16 cellular contexts compared by ENCODE assay signal in genomic region chr10:98344589-98345038, GRCh38.
DNase-seq lines count a peak whose midpoint lies in the region; ATAC-seq, FAIRE-seq and TF ChIP-seq lines count a peak whose summit lies in the region.
"Had no signal": no experiment of that assay in that cellular context is flagged by ENCODE, and none has a peak within 500 bp of the region (broad histone marks: within the 10 kb centered on the region; RNA-seq: fewer than 3 reads in every experiment).

No MANE protein-coding gene starts in this region.

- no peak for FAIRE-seq in GM19239 (lab: Jason Lieb, UNC)
- FAIRE-seq: A204.1 had no signal

- H4K12ac ChIP-seq in trophoblast cell (ENCODE audit: low read depth, low read length), result no peak overlapping the region

- no peak for TF ChIP-seq POLR2A in uterus (IDR thresholded peaks at IDR 0.05)

- 35 to 40% methylated on average over 6 of the region's 6 CpGs for WGBS in lung, 2 donors
- no CpG with 5 or more reads among the region's 6 CpGs for WGBS in trophoblast cell (ENCODE audit: extremely low coverage, insufficient coverage, insufficient read length)

- no peak overlapping the region for H3K18ac ChIP-seq in trophoblast cell (ENCODE audit: low read length)

- H3K4me2 ChIP-seq in trophoblast cell (ENCODE audit: low read length), result no peak overlapping the region

- no peak overlapping the region for H3K27ac Mint-ChIP-seq in stimulated activated naive B cell treated with anti-CD40 and anti-IgM and Interleukin-4, amounts not matched to agents 10 μg/mL and 1 μg/mL and 100 μg/mL, for 72 hours
- H3K27ac Mint-ChIP-seq: activated naive CD8-positive, alpha-beta T cell; type B pancreatic cell had no signal

- H3K4me3 ChIP-seq in lung (no peak overlapping the region), uterus (no peak overlapping the region), trophoblast cell (ENCODE audit: low read depth, low read length) (no peak overlapping the region)
- H3K4me3 ChIP-seq: esophagus squamous epithelium had no signal

- H3K27me3 Mint-ChIP-seq in stimulated activated naive B cell treated with anti-CD40 and anti-IgM and Interleukin-4, amounts not matched to agents 10 μg/mL and 1 μg/mL and 100 μg/mL, for 72 hours, result peaks cover 0 to 6% of the 10 kb centered on the region in 2 donors

- H3K9ac ChIP-seq in trophoblast cell (ENCODE audit: low read length), result no peak overlapping the region

- no peak overlapping the region for H3K4ac ChIP-seq in trophoblast cell (ENCODE audit: low read depth, low read length)

- H2BK5ac ChIP-seq in trophoblast cell (ENCODE audit: low read depth, low read length, poor library complexity), result no peak overlapping the region

- H4K91ac ChIP-seq in trophoblast cell (ENCODE audit: low read depth, low read length), result no peak overlapping the region

- no peak overlapping the region for H2BK12ac ChIP-seq in trophoblast cell (ENCODE audit: low read length)

- no peak overlapping the region for H2BK120ac ChIP-seq in trophoblast cell (ENCODE audit: insufficient read depth, low read length, poor library complexity)

- H4K8ac ChIP-seq in trophoblast cell (ENCODE audit: low read depth, low read length), result no peak overlapping the region

- TF ChIP-seq CTCF in lung (IDR thresholded peaks at IDR 0.05; ENCODE audit: control extremely low read depth, extremely low read depth), result no peak
- TF ChIP-seq CTCF in uterus (IDR thresholded peaks at IDR 0.05), result no peak

- H3K4me3 Mint-ChIP-seq in stimulated activated naive B cell treated with anti-CD40 and anti-IgM and Interleukin-4, amounts not matched to agents 10 μg/mL and 1 μg/mL and 100 μg/mL, for 72 hours, result no peak overlapping the region
- H3K4me3 Mint-ChIP-seq: activated naive CD8-positive, alpha-beta T cell; type B pancreatic cell had no signal

- peaks cover 0 to 9% of the 10 kb centered on the region in 2 donors for H3K9me3 ChIP-seq in lung (ENCODE audit: control insufficient read depth in 2 of 2, insufficient read depth in 1 of 2, low read length in 1 of 2)
- no peaks in the 10 kb centered on the region for H3K9me3 ChIP-seq in uterus
- peaks cover 10% of the 10 kb centered on the region for H3K9me3 ChIP-seq in trophoblast cell (ENCODE audit: insufficient read depth, low read depth, low read length)

- H3K36me3 ChIP-seq in lung (ENCODE audit: control insufficient read depth in 2 of 2, insufficient read depth in 2 of 2, low read length in 2 of 2) (no peaks in the 10 kb centered on the region), uterus (no peaks in the 10 kb centered on the region), trophoblast cell (ENCODE audit: control insufficient read depth in 1 of 2, insufficient read depth in 2 of 2, low read length in 2 of 2) (no peaks in the 10 kb centered on the region)
- H3K36me3 ChIP-seq: esophagus squamous epithelium had no signal

- peaks cover 9 to 12% of the 10 kb centered on the region in 2 donors for H3K9me3 Mint-ChIP-seq in stimulated activated naive B cell treated with anti-CD40 and anti-IgM and Interleukin-4, amounts not matched to agents 10 μg/mL and 1 μg/mL and 100 μg/mL, for 72 hours

- peaks cover 4 to 8% of the 10 kb centered on the region in 2 donors for H3K36me3 Mint-ChIP-seq in stimulated activated naive B cell treated with anti-CD40 and anti-IgM and Interleukin-4, amounts not matched to agents 10 μg/mL and 1 μg/mL and 100 μg/mL, for 72 hours
- H3K36me3 Mint-ChIP-seq: activated naive CD8-positive, alpha-beta T cell had no signal

- intact Hi-C loops in uterus (cut with DNase I; ENCODE audit: low total_unique reads), result no loop called here

- DNase-seq in SKM-1 treated with dmso at 0.1 percent for 144 hours (lab: John Stamatoyannopoulos, UW; ENCODE audit: unreplicated experiment), result peak; percentile 55
- DNase-seq in SKM-1 (lab: John Stamatoyannopoulos, UW; ENCODE audit: unreplicated experiment), result no peak
- peak; percentile 79 for DNase-seq in dermis blood vessel endothelial cell
- DNase-seq in lung (ENCODE audit: low spot score), result peak; percentile 76
- DNase-seq in uterus, result peak; percentile 85 to 88
- no peak for DNase-seq in GM19239 (ENCODE audit: insufficient read length, low spot score)
- DNase-seq in stimulated activated naive B cell treated with anti-CD40 and anti-IgM and Interleukin-4, amounts not matched to agents 10 μg/mL and 1 μg/mL and 100 μg/mL, for 72 hours, result no peak
- DNase-seq in trophoblast cell, result no peak
- DNase-seq: esophagus squamous epithelium; midbrain; NCI-H1048; stimulated activated CD4-positive, alpha-beta T cell treated with anti-CD3 and anti-CD28 coated beads, Interleukin-2, amount 100 ng/mL, for 24 hours had no signal

- no peak for ATAC-seq in lung (ENCODE audit: insufficient read depth, low FRiP score)
- ATAC-seq in stimulated activated naive B cell treated with anti-CD40 and anti-IgM and Interleukin-4, amounts not matched to agents 10 μg/mL and 1 μg/mL and 100 μg/mL, for 72 hours (replicated peaks), result no peak
- ATAC-seq: Panc1 had no signal

- H3K27ac ChIP-seq in lung (ENCODE audit: low read depth in 1 of 2, low read length in 1 of 2), result no peak overlapping the region
- H3K27ac ChIP-seq in uterus, result no peak overlapping the region
- no peak overlapping the region for H3K27ac ChIP-seq in trophoblast cell (ENCODE audit: low read depth, low read length)

- H3K27me3 ChIP-seq in lung (ENCODE audit: control insufficient read depth, insufficient read depth), result no peaks in the 10 kb centered on the region
- no peaks in the 10 kb centered on the region for H3K27me3 ChIP-seq in uterus
- H3K27me3 ChIP-seq in trophoblast cell (ENCODE audit: insufficient read depth, low read length), result no peaks in the 10 kb centered on the region

- no peak overlapping the region for H3K14ac ChIP-seq in trophoblast cell (ENCODE audit: low read length)

- H3K23ac ChIP-seq in trophoblast cell (ENCODE audit: low read length), result no peak overlapping the region

- no peaks in the 10 kb centered on the region for H3K79me2 ChIP-seq in trophoblast cell (ENCODE audit: control insufficient read depth, insufficient read depth, low read length, poor library complexity)

- H3K4me1 ChIP-seq in lung (ENCODE audit: control insufficient read depth in 2 of 2, insufficient read depth in 2 of 2, low read length in 2 of 2) (peaks cover 0 to 3% of the 10 kb centered on the region in 2 donors), uterus (peaks cover 0 to 4% of the 10 kb centered on the region in 2 donors), trophoblast cell (ENCODE audit: control insufficient read depth in 1 of 2, insufficient read depth in 2 of 2, low read length in 2 of 2) (no peaks in the 10 kb centered on the region)

- no peaks in the 10 kb centered on the region for H3K79me1 ChIP-seq in trophoblast cell (ENCODE audit: low read length)

- H2AK5ac ChIP-seq in trophoblast cell (ENCODE audit: low read length), result no peak overlapping the region

- H2AFZ ChIP-seq in trophoblast cell (ENCODE audit: insufficient read depth, low read length, poor library complexity), result no peak overlapping the region

- H3K4me1 Mint-ChIP-seq in stimulated activated naive B cell treated with anti-CD40 and anti-IgM and Interleukin-4, amounts not matched to agents 10 μg/mL and 1 μg/mL and 100 μg/mL, for 72 hours, result peaks cover 30 to 53% of the 10 kb centered on the region in 2 donors

Comparison
In these comparisons a context has a peak if more than half of its experiments do, and no peak if none do; other contexts are left out.
1. DNase-seq: peak in SKM-1 treated with dmso at 0.1 percent for 144 hours (single experiment), dermis blood vessel endothelial cell (single experiment), lung (single experiment) and uterus (2 of 2); none in SKM-1 (single experiment), GM19239 (single experiment), stimulated activated naive B cell treated with anti-CD40 and anti-IgM and Interleukin-4, amounts not matched to agents 10 μg/mL and 1 μg/mL and 100 μg/mL, for 72 hours (single experiment) and trophoblast cell (0 of 2).